In the genomic region with DNA sequence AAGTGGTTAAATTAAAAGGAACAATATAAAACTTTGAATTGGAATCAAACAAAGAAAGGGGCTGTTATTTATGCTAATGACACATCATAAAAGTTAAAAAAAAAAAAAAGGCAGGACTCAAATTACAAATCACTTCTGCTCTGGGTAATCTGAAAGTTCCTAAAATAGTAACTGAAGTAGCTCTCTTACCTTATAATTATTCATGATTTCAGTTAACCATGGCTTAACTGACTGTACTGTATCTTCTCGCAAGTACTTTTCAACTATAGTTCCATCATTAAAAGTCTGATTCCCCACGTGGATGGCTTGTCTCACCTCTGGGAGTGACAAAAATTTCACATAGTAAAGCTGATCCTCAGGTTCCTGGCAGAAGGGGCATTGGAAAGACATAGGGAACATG, we compare ENCODE assay signal across 29 cellular contexts.
"Had no signal": no experiment of that assay in that cellular context is flagged by ENCODE, and none has a peak within 500 bp of the region (broad histone marks: within the 10 kb centered on the region; RNA-seq: fewer than 3 reads in every experiment).

No MANE protein-coding gene starts in this region.

- H3K27ac ChIP-seq: colonic mucosa, epithelial cell of prostate, gastrocnemius medialis, heart left ventricle, hepatocyte, neural progenitor cell, parathyroid adenoma, psoas muscle, sigmoid colon, testis, tibial artery had no signal

- H3K4me3 ChIP-seq: colonic mucosa, gastrocnemius medialis, heart left ventricle, hepatocyte, lung, mucosa of descending colon, neural progenitor cell, psoas muscle, sigmoid colon, testis, tibial artery had no signal

- H3K27me3 ChIP-seq: colonic mucosa, gastrocnemius medialis, heart left ventricle, hepatocyte, neural progenitor cell, sigmoid colon, testis, tibial artery had no signal

- H3K9me3 ChIP-seq: colonic mucosa, gastrocnemius medialis, mucosa of descending colon, psoas muscle, sigmoid colon, testis, tibial artery had no signal

- H3K4me1 Mint-ChIP-seq: memory B cell; mesothelial cell of epicardium; naive B cell; neural progenitor cell; stimulated activated effector memory CD8-positive, alpha-beta T cell treated with anti-CD3 and anti-CD28 coated beads, Interleukin-12 subunit alpha, Interleukin-12 subunit beta, amount 100 ng/mL, for 72 hours had no signal

- H2AFZ ChIP-seq: hepatocyte, neural progenitor cell, parathyroid adenoma had no signal

- H3K36me3 ChIP-seq: colonic mucosa, gastrocnemius medialis, neural progenitor cell, sigmoid colon, tibial artery had no signal

- H3K9ac ChIP-seq: neural progenitor cell, parathyroid adenoma had no signal

- DNase-seq: colonic mucosa; effector CD8-positive, alpha-beta T cell; endodermal cell; foreskin fibroblast; gastrocnemius medialis; heart left ventricle; kidney; mucosa of descending colon; naive B cell; psoas muscle; right cardiac atrium; sigmoid colon; stimulated activated CD4-positive, alpha-beta T cell treated with anti-CD3 and anti-CD28 coated beads, Interleukin-2, amount 100 ng/mL, for 24 hours; stimulated activated CD4-positive, alpha-beta T cell treated with anti-CD3 and anti-CD28 coated beads, Interleukin-4, amount 100 ng/mL, for 24 hours; stimulated activated naive CD8-positive, alpha-beta T cell treated with anti-CD3 and anti-CD28 coated beads, Interleukin-15, Interleukin-2, amounts not matched to agents 100 U/mL and 50 U/mL, for 24 hours; substantia nigra; testis; tibial artery had no signal

- H3K4me3 Mint-ChIP-seq: dendritic cell treated with granulocyte-macrophage colony-stimulating factor and Interleukin-4, amounts not matched to agents 40 ng/mL and 50 ng/mL, for 4 days; endodermal cell; memory B cell; mesothelial cell of epicardium; naive B cell; natural killer cell treated with Interleukin-12 subunit alpha and Interleukin-12 subunit beta and Interleukin-15 and Interleukin-18, amount 100 ng/mL, for 72 hours; neural progenitor cell; stimulated activated effector memory CD8-positive, alpha-beta T cell treated with anti-CD3 and anti-CD28 coated beads, Interleukin-12 subunit alpha, Interleukin-12 subunit beta, amount 100 ng/mL, for 72 hours; type B pancreatic cell had no signal

- H3K4me2 ChIP-seq: hepatocyte, neural progenitor cell had no signal

- H3K27ac Mint-ChIP-seq: dendritic cell treated with granulocyte-macrophage colony-stimulating factor and Interleukin-4, amounts not matched to agents 40 ng/mL and 50 ng/mL, for 4 days; endodermal cell; memory B cell; mesothelial cell of epicardium; natural killer cell treated with Interleukin-12 subunit alpha and Interleukin-12 subunit beta and Interleukin-15 and Interleukin-18, amount 100 ng/mL, for 72 hours; neural progenitor cell; stimulated activated effector memory CD8-positive, alpha-beta T cell treated with anti-CD3 and anti-CD28 coated beads, Interleukin-12 subunit alpha, Interleukin-12 subunit beta, amount 100 ng/mL, for 72 hours; type B pancreatic cell had no signal

- H3K79me2 ChIP-seq: hepatocyte, parathyroid adenoma had no signal

- H3K4me1 ChIP-seq: colonic mucosa, gastrocnemius medialis, heart left ventricle, parathyroid adenoma, psoas muscle, sigmoid colon, testis, tibial artery had no signal

- H3K9me3 Mint-ChIP-seq: endodermal cell, type B pancreatic cell had no signal

- H3K27me3 Mint-ChIP-seq: dendritic cell treated with granulocyte-macrophage colony-stimulating factor and Interleukin-4, amounts not matched to agents 40 ng/mL and 50 ng/mL, for 4 days; type B pancreatic cell had no signal

- H3K36me3 Mint-ChIP-seq: memory B cell; mesothelial cell of epicardium; naive B cell; neural progenitor cell; stimulated activated effector memory CD8-positive, alpha-beta T cell treated with anti-CD3 and anti-CD28 coated beads, Interleukin-12 subunit alpha, Interleukin-12 subunit beta, amount 100 ng/mL, for 72 hours had no signal
